ENCODE assay signal across 19 cellular contexts in genomic region chr6:42498473-42499128, GRCh38. TPM values are rescaled to one million over a fixed set of nuclear protein-coding genes. Genes with fewer than 3 reads are reported as not detected.
A peak's percentile ranks its signal among the peaks of the same experiment; 100 is the strongest.
DNase-seq lines count a peak whose midpoint lies in the region; ATAC-seq and FAIRE-seq lines count a peak whose summit lies in the region.
"Had no signal": no experiment of that assay in that cellular context is flagged by ENCODE, and none has a peak within 500 bp of the region (broad histone marks: within the 10 kb centered on the region; RNA-seq: fewer than 3 reads in every experiment).

No MANE protein-coding gene starts in this region.

- H3K9me3 ChIP-seq in small intestine (ENCODE audit: control insufficient read depth, low read depth), result no peaks in the 10 kb centered on the region
- H3K9me3 ChIP-seq: SJSA1 had no signal

- no peaks in the 10 kb centered on the region for H3K36me3 ChIP-seq in small intestine (ENCODE audit: control insufficient read depth in 2 of 2, insufficient read depth in 2 of 2, low read length in 2 of 2)
- H3K36me3 ChIP-seq: SJSA1 had no signal

- no peak overlapping the region for H3K27ac ChIP-seq in small intestine (ENCODE audit: low read depth in 1 of 2, low read length in 1 of 2)
- H3K27ac ChIP-seq: epithelial cell of prostate, HL-60, SJSA1 had no signal

- no peak for FAIRE-seq in small intestine (lab: Jason Lieb, UNC)
- FAIRE-seq: G401.6, GM12878, TTC549 had no signal

- H3K27me3 ChIP-seq in small intestine (ENCODE audit: control insufficient read depth in 2 of 2, insufficient read depth in 2 of 2, low read length in 2 of 2), result no peaks in the 10 kb centered on the region
- H3K27me3 ChIP-seq: SJSA1 had no signal

- no peak overlapping the region for H3K4me3 ChIP-seq in small intestine (ENCODE audit: low read depth in 1 of 2, low read length in 2 of 2)
- H3K4me3 ChIP-seq: GM12878, SJSA1 had no signal

- WGBS in small intestine, 3 donors, result 62 to 67% (median 65%) methylated on average over 7 of the region's 7 CpGs

- ATAC-seq in Right ventricle myocardium superior (ENCODE audit: poor library complexity) (peak; percentile 62), left cardiac atrium (peak in 1 of 2 donors; percentile 32), GM21423 (IDR thresholded peaks at IDR 0.05; ENCODE audit: unreplicated experiment) (no peak)
- ATAC-seq: CD8-positive, alpha-beta T cell; GM12878 had no signal

- no peaks in the 10 kb centered on the region for H3K4me1 ChIP-seq in small intestine (ENCODE audit: control insufficient read depth in 2 of 2, insufficient read depth in 1 of 2, low read depth in 1 of 2, low read length in 1 of 2)
- H3K4me1 ChIP-seq: SJSA1 had no signal

- intact Hi-C loops in Right ventricle myocardium superior (cut with DNase I), result no loop called here
- intact Hi-C loops in cardiac septum (cut with DNase I), result no loop called here
- intact Hi-C loops in left cardiac atrium (cut with DNase I), result no loop called here

- DNase-seq in Right ventricle myocardium superior (peak; percentile 51), cardiac septum (ENCODE audit: low spot score) (no peak), NCI-H69 (lab: John Stamatoyannopoulos, UW) (peak; percentile 16), left cardiac atrium (peak; percentile 50), small intestine (peak; percentile 51), NCI-H1436 (lab: John Stamatoyannopoulos, UW) (no peak), NCI-H2081 (lab: John Stamatoyannopoulos, UW) (no peak)
- DNase-seq: CD8-positive, alpha-beta T cell; immature natural killer cell; midbrain; NCI-H1930; NK-92 treated with Interleukin-12 subunit alpha and Interleukin-12 subunit beta, amount 100 ng/mL, for 24 hours had no signal

RNA-seq across cellular contexts. Expression of gene TRERF1, which starts 46.9 kb away (rescaled TPM):
- total RNA-seq in Right ventricle myocardium superior (1.5 TPM), cardiac septum (0.86 TPM), left cardiac atrium (1 to 10 TPM; 1.2 to 2.6 TPM)
- polyA plus RNA-seq in small intestine, result 1 to 10 TPM in 2 of 3 donors, under 1 TPM in 1; 0.22 to 3.5 (median 1.1) TPM

Comparison
In these comparisons a context has a peak if more than half of its experiments do, and no peak if none do; other contexts are left out.
1. DNase-seq: peak in Right ventricle myocardium superior (single experiment), NCI-H69 (single experiment), left cardiac atrium (single experiment) and small intestine (single experiment); none in cardiac septum (single experiment), NCI-H1436 (single experiment) and NCI-H2081 (0 of 2).